Comparison of ENCODE assay signal across 11 cellular contexts in genomic region chr9:22237497-22238363, GRCh38.
DNase-seq lines count a peak whose midpoint lies in the region; ATAC-seq and TF ChIP-seq lines count a peak whose summit lies in the region.
"Had no signal": no experiment of that assay in that cellular context is flagged by ENCODE, and none has a peak within 500 bp of the region (broad histone marks: within the 10 kb centered on the region; RNA-seq: fewer than 3 reads in every experiment).

No MANE protein-coding gene starts in this region.

- no peaks in the 10 kb centered on the region for H3K4me1 ChIP-seq in CD4-positive, alpha-beta memory T cell (ENCODE audit: insufficient read depth, low read length)

- no peak overlapping the region for H3K4me3 ChIP-seq in epithelial cell of proximal tubule (ENCODE audit: low read depth, low read length)
- H3K4me3 ChIP-seq in CD4-positive, alpha-beta memory T cell (ENCODE audit: low read length in 2 of 2): no peak overlapping the region

- H3K9me3 Mint-ChIP-seq in progenitor cell of endocrine pancreas (ENCODE audit: low read depth): peaks cover under 1% of the 10 kb centered on the region
- H3K9me3 Mint-ChIP-seq in CD4-positive, alpha-beta memory T cell: no peaks in the 10 kb centered on the region

- POLR2A ChIA-PET in CD4-positive, alpha-beta memory T cell (lab: Charles Lee; ENCODE audit: partially characterized antibody): no interaction called here

- H3K9me3 ChIP-seq in CD4-positive, alpha-beta memory T cell (ENCODE audit: control insufficient read depth in 1 of 2, low read length in 2 of 2): no peaks in the 10 kb centered on the region

- DNase-seq in GM04504 (ENCODE audit: low read depth): peak; percentile 39
- peak; percentile 33 for DNase-seq in OCI-M1 (lab: John Stamatoyannopoulos, UW)
- DNase-seq in epithelial cell of proximal tubule (ENCODE audit: low read depth): peak; percentile 84
- DNase-seq in progenitor cell of endocrine pancreas (ENCODE audit: low spot score, unreplicated experiment): no peak
- no peak for DNase-seq in CD4-positive, alpha-beta memory T cell
- DNase-seq in SK-N-DZ (ENCODE audit: low spot score): no peak
- DNase-seq: activated CD8-positive, alpha-beta memory T cell treated with anti-CD3 and anti-CD28 coated beads, Interleukin-2, amount 50 U/mL, for 48 hours; GF-D8; NCI-H1105 had no signal

- intact Hi-C loops in CD4-positive, alpha-beta memory T cell (cut with micrococcal nuclease): no loop called here

- peaks cover 8% of the 10 kb centered on the region for H3K4me1 Mint-ChIP-seq in progenitor cell of endocrine pancreas (ENCODE audit: low read depth)
- peaks cover 3 to 24% (median 15%) of the 10 kb centered on the region in 4 donors for H3K4me1 Mint-ChIP-seq in CD4-positive, alpha-beta memory T cell

- H3K27me3 Mint-ChIP-seq in progenitor cell of endocrine pancreas: peaks cover 14% of the 10 kb centered on the region
- no peaks in the 10 kb centered on the region for H3K27me3 Mint-ChIP-seq in CD4-positive, alpha-beta memory T cell

- CTCF ChIA-PET in CD4-positive, alpha-beta memory T cell (lab: Charles Lee; ENCODE audit: partially characterized antibody): interaction anchor here (0.6 to 2.6 kb wide), 5 partner anchors 8 to 424 kb away, joined by 3 to 15 read pairs (median 4); no protein-coding TSS in a partner anchor

- TF ChIP-seq CTCF in epithelial cell of proximal tubule (conservative IDR thresholded peaks at IDR 0.05; ENCODE audit: low read depth, low read length): no peak
- TF ChIP-seq CTCF in progenitor cell of endocrine pancreas (IDR thresholded peaks at IDR 0.05; ENCODE audit: unreplicated experiment): no peak

- H3K36me3 ChIP-seq in CD4-positive, alpha-beta memory T cell (ENCODE audit: insufficient read depth, low read length): no peaks in the 10 kb centered on the region

- H3K27ac Mint-ChIP-seq in progenitor cell of endocrine pancreas: peak overlapping the region; percentile 65
- H3K27ac Mint-ChIP-seq in CD4-positive, alpha-beta memory T cell: peak overlapping the region in 2 of 7 donors; percentile 9 to 25

- no peak overlapping the region for H3K27ac ChIP-seq in CD4-positive, alpha-beta memory T cell (ENCODE audit: low read depth, low read length)

- no peak for ATAC-seq in GM18873 (IDR thresholded peaks at IDR 0.05; ENCODE audit: low FRiP score, unreplicated experiment)
- no peak for ATAC-seq in HG03342 (IDR thresholded peaks at IDR 0.05; ENCODE audit: unreplicated experiment)

- H3K36me3 Mint-ChIP-seq in progenitor cell of endocrine pancreas (ENCODE audit: insufficient read depth): no peaks in the 10 kb centered on the region
- no peaks in the 10 kb centered on the region for H3K36me3 Mint-ChIP-seq in CD4-positive, alpha-beta memory T cell

- no peak overlapping the region for H3K4me3 Mint-ChIP-seq in progenitor cell of endocrine pancreas (ENCODE audit: low read depth)
- H3K4me3 Mint-ChIP-seq in CD4-positive, alpha-beta memory T cell: no peak overlapping the region

- no peaks in the 10 kb centered on the region for H3K27me3 ChIP-seq in CD4-positive, alpha-beta memory T cell (ENCODE audit: insufficient read depth, low read length)

Comparison
In these comparisons a context has a peak if more than half of its experiments do, and no peak if none do; other contexts are left out.
1. DNase-seq: peak in GM04504 (single experiment), OCI-M1 (single experiment) and epithelial cell of proximal tubule (single experiment); none in progenitor cell of endocrine pancreas (single experiment), CD4-positive, alpha-beta memory T cell (0 of 5) and SK-N-DZ (single experiment).